Comparison of ENCODE assay signal across 10 cellular contexts in the genomic region with DNA sequence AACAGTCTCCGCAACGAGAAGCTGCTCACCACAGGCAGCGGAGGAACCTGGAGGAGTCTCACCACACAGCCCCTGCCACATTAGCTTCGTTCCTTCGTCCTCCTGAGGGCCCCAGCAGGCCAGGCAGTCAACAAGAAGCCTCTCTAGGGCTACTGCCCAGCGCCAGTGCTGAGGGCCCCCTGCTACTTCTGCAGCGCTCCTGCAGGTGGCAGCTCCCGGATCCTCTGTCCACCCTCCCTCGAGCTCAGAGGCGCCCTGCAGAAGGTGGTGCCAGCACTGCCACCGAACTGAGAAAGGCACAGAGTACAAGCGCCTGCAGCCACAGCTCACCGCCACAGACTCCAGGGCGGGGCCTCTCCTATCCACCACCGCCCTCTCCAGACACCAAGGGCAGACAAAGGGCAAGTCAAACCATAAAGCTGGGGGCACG.
DNase-seq lines count a peak whose midpoint lies in the region; ATAC-seq and TF ChIP-seq lines count a peak whose summit lies in the region.
"Had no signal": no experiment of that assay in that cellular context is flagged by ENCODE, and none has a peak within 500 bp of the region (broad histone marks: within the 10 kb centered on the region; RNA-seq: fewer than 3 reads in every experiment).

No MANE protein-coding gene starts in this region.

- H3F3A ChIP-seq in DOHH2 (ENCODE audit: control insufficient read depth, insufficient read depth): peaks cover 7% of the 10 kb centered on the region; the same call in 1 of the 2 replicates

- TF ChIP-seq CTCF in DOHH2 (IDR thresholded peaks at IDR 0.05; ENCODE audit: low read depth, low read length, poor library complexity, severe bottlenecking): peak; percentile 56

- no peak overlapping the region for H3K27ac ChIP-seq in DOHH2 (ENCODE audit: low read depth, low read length)

- H3K4me1 ChIP-seq in DOHH2 (ENCODE audit: control insufficient read depth, low read length): peaks cover 96% of the 10 kb centered on the region

- DNase-seq in T-helper 9 cell (peak; percentile 65), activated gamma-delta T cell treated with Interleukin-2 at 50 U/mL for 16 hours (peak; percentile 79), cerebellar nuclear complex (lab: John Stamatoyannopoulos, UW) (no peak), medulla oblongata (ENCODE audit: extremely low spot score) (no peak)
- peak; percentile 42 to 67 for DNase-seq in stimulated activated CD4-positive, alpha-beta T cell treated with anti-CD3 and anti-CD28 coated beads, Interleukin-15, amount 100 ng/mL, for 1 hour (ENCODE audit: low read depth in 1 of 2, low spot score in 1 of 2)
- DNase-seq: DMS53, GOT3 had no signal

- H3K79me2 ChIP-seq in DOHH2 (ENCODE audit: control insufficient read depth, low read length): peaks cover 5% of the 10 kb centered on the region

- no peaks in the 10 kb centered on the region for H4K20me1 ChIP-seq in DOHH2 (ENCODE audit: control insufficient read depth, insufficient read depth, low read depth, low read length)

- H3K27me3 ChIP-seq in DOHH2 (ENCODE audit: control insufficient read depth, low read length): no peaks in the 10 kb centered on the region

- H3K4me3 ChIP-seq in DOHH2 (ENCODE audit: low read length): no peak overlapping the region; the same call in 1 of the 2 replicates

- H3K36me3 ChIP-seq in DOHH2 (ENCODE audit: control insufficient read depth, low read length): peaks cover 31% of the 10 kb centered on the region

- no peak for ATAC-seq in HG02884 (IDR thresholded peaks at IDR 0.05; ENCODE audit: unreplicated experiment)
- no peak for ATAC-seq in HG03342 (IDR thresholded peaks at IDR 0.05; ENCODE audit: unreplicated experiment)

- H3K9me2 ChIP-seq in DOHH2 (replicated peaks; ENCODE audit: control insufficient read depth, low read length): no peaks in the 10 kb centered on the region

- no peaks in the 10 kb centered on the region for H3K9me3 ChIP-seq in DOHH2 (ENCODE audit: control insufficient read depth, insufficient read depth, low read length)

- peak overlapping the region; percentile 37 for H3K4me2 ChIP-seq in DOHH2 (ENCODE audit: low read length)

Comparison
In these comparisons a context has a peak if more than half of its experiments do, and no peak if none do; other contexts are left out.
1. DNase-seq: peak in T-helper 9 cell (single experiment), activated gamma-delta T cell treated with Interleukin-2 at 50 U/mL for 16 hours (single experiment) and stimulated activated CD4-positive, alpha-beta T cell treated with anti-CD3 and anti-CD28 coated beads, Interleukin-15, amount 100 ng/mL, for 1 hour (2 of 2); none in cerebellar nuclear complex (0 of 2) and medulla oblongata (single experiment).